8 cellular contexts compared by ENCODE assay signal in genomic region chrX:10015711-10016515, GRCh38. TPM values are rescaled to one million over a fixed set of nuclear protein-coding genes. Genes with fewer than 3 reads are reported as not detected.
DNase-seq lines count a peak whose midpoint lies in the region; ATAC-seq, FAIRE-seq and TF ChIP-seq lines count a peak whose summit lies in the region.

No MANE protein-coding gene starts in this region.

- CTCF ChIA-PET in mammary epithelial cell (lab: Charles Lee; ENCODE audit: low non-redundant PET) = no interaction called here
- CTCF ChIA-PET in HepG2 (lab: Yijun Ruan, JAX; ENCODE audit: low intra/inter-chr PET ratio, low total read pairs) = interaction anchor here (6.6 kb wide), 1 partner anchor 103 kb away, joined by 40 read pairs; no protein-coding TSS in a partner anchor

- no peak for TF ChIP-seq POLR2A in HepG2 (IDR thresholded peaks at IDR 0.05; ENCODE audit: insufficient read depth in 1 of 2, low read depth in 2 of 2, low read length in 2 of 2)

- H3K4me3 ChIP-seq in mammary epithelial cell (replicated peaks in 1 of 3; ENCODE audit: insufficient read depth in 1 of 3, low read depth in 2 of 3, low read length in 3 of 3) (peak overlapping the region; percentile 40 to 54 (median 53)), HepG2 (replicated peaks in 1 of 3; ENCODE audit: insufficient read depth in 1 of 3, low read depth in 2 of 3, low read length in 3 of 3) (peak overlapping the region; percentile 73 to 74 (median 73)), subcutaneous abdominal adipose tissue (ENCODE audit: low read depth in 1 of 5, low read length in 5 of 5) (peak overlapping the region in 4 of 5 donors; percentile 59 to 64 (median 62))

- H2AFZ ChIP-seq in mammary epithelial cell (ENCODE audit: low read depth, low read length) (peak overlapping the region; percentile 24), HepG2 (ENCODE audit: low read length) (no peak overlapping the region)

- H3K4me2 ChIP-seq in mammary epithelial cell (ENCODE audit: insufficient read depth, low read depth, low read length) (peak overlapping the region; percentile 65), HepG2 (ENCODE audit: low read depth, low read length) (peak overlapping the region; percentile 69)

- H3K27ac ChIP-seq in mammary epithelial cell (ENCODE audit: insufficient read depth, low read depth, low read length) (peak overlapping the region; percentile 27), HepG2 (ENCODE audit: extremely low read length, insufficient read depth, low read length) (peak overlapping the region; percentile 60), subcutaneous abdominal adipose tissue (ENCODE audit: low read depth, low read length) (peak overlapping the region; percentile 65)

- no peak for TF ChIP-seq EP300 in HepG2 (IDR thresholded peaks at IDR 0.05; ENCODE audit: low read depth in 2 of 2, low read length in 2 of 2)
- no peak for TF ChIP-seq EP300 in HepG2 (CRISPR knock-in tag; IDR thresholded peaks at IDR 0.05; ENCODE audit: borderline replicate concordance)

- H3K4me1 ChIP-seq in mammary epithelial cell (ENCODE audit: insufficient read depth, low read length) (peaks cover 9% of the 10 kb centered on the region), HepG2 (ENCODE audit: insufficient read depth, low read length) (peaks cover 50% of the 10 kb centered on the region), subcutaneous abdominal adipose tissue (ENCODE audit: control insufficient read depth in 5 of 5, insufficient read depth in 5 of 5, low read length in 5 of 5) (peaks cover 0 to 32% (median 14%) of the 10 kb centered on the region in 5 donors)

- no TSS peak for BruUV-seq in mammary epithelial cell (replicated peaks; lab: Mats Ljungman, UMichigan)
- no TSS peak for BruUV-seq in HepG2 (replicated peaks; lab: Mats Ljungman, UMichigan)

- H4K20me1 ChIP-seq in mammary epithelial cell (ENCODE audit: insufficient read depth, low read length) (no peaks in the 10 kb centered on the region), HepG2 (ENCODE audit: insufficient read depth, low read length) (no peaks in the 10 kb centered on the region)

- POLR2A ChIA-PET in HepG2 (lab: Yijun Ruan, JAX) = no interaction called here

- H3K9ac ChIP-seq in mammary epithelial cell (ENCODE audit: insufficient read depth, low read length) = peak overlapping the region; percentile 46
- H3K9ac ChIP-seq in HepG2 (ENCODE audit: insufficient read depth, low read depth, low read length) = peak overlapping the region; percentile 73
- H3K9ac ChIP-seq in subcutaneous abdominal adipose tissue (ENCODE audit: low read length in 5 of 5) = peak overlapping the region in 3 of 5 donors; percentile 24 to 69 (median 56)

- WGBS in mammary epithelial cell (ENCODE audit: low coverage, missing lambda C conversion rate) = 0% methylated on average over 10 of the region's 88 CpGs
- no CpG with 5 or more reads among the region's 88 CpGs for WGBS in HepG2 (ENCODE audit: low lambda C conversion rate)

- H3K36me3 ChIP-seq in mammary epithelial cell (ENCODE audit: insufficient read depth, low read length) (no peaks in the 10 kb centered on the region), HepG2 (replicated peaks in 1 of 2; ENCODE audit: control insufficient read depth in 1 of 2, insufficient read depth in 2 of 2, low read length in 2 of 2) (no peaks in the 10 kb centered on the region), subcutaneous abdominal adipose tissue (ENCODE audit: control insufficient read depth in 5 of 5, insufficient read depth in 5 of 5, low read length in 5 of 5) (no peaks in the 10 kb centered on the region)

- ATAC-seq in HepG2 = peak; percentile 42

- TF ChIP-seq RAD21 in HepG2 (CRISPR knock-in tag; IDR thresholded peaks at IDR 0.05) = no peak

- H3K79me2 ChIP-seq in mammary epithelial cell (ENCODE audit: insufficient read depth, low read length) (peaks cover 41% of the 10 kb centered on the region), HepG2 (ENCODE audit: insufficient read depth, low read length) (peaks cover 24% of the 10 kb centered on the region)

- H3K9me3 ChIP-seq in mammary epithelial cell (replicated peaks; ENCODE audit: insufficient read depth, low read length) (no peaks in the 10 kb centered on the region), HepG2 (ENCODE audit: low read length) (no peaks in the 10 kb centered on the region), subcutaneous abdominal adipose tissue (ENCODE audit: control insufficient read depth in 5 of 5, low read length in 5 of 5) (no peaks in the 10 kb centered on the region)

- DNase-seq in activated gamma-delta T cell (lab: John Stamatoyannopoulos, UW) (peak; percentile 19), activated gamma-delta T cell treated with Interleukin-2 at 50 U/mL for 16 hours (no peak), M059J (ENCODE audit: low read depth) (peak; percentile 54), mammary epithelial cell (no peak), HepG2 (ENCODE audit: low spot score) (no peak), NCI-H1436 treated with DMSO at 0.1 percent for 48 hours (lab: John Stamatoyannopoulos, UW) (no peak)
- DNase-seq in activated CD8-positive, alpha-beta memory T cell treated with anti-CD3 and anti-CD28 coated beads, Interleukin-2, amount 50 U/mL, for 4 hours = no peak

- in situ Hi-C loops in mammary epithelial cell (cut with MboI; ENCODE audit: low sequenced_read_pairs in 2 of 2) = no loop called here
- in situ Hi-C loops in HepG2 (cut with HindIII; ENCODE audit: extremely low pct_ligation_motif_present, low pct_unique_long_range_greater_than_20kb) = no loop called here

- TF ChIP-seq CTCF in mammary epithelial cell (conservative IDR thresholded peaks at IDR 0.05 in 1 of 2, IDR thresholded peaks at IDR 0.05 in 1 of 2; ENCODE audit: extremely low read depth in 1 of 2, insufficient read depth in 1 of 2, low read depth in 1 of 2, low read length in 2 of 2) = no peak
- peak; percentile 32; the same call in 1 of the 2 replicates for TF ChIP-seq CTCF in HepG2 (CRISPR knock-in tag; IDR thresholded peaks at IDR 0.05)

- H3K27me3 ChIP-seq in mammary epithelial cell (ENCODE audit: insufficient read depth, low read length) (peaks cover 3% of the 10 kb centered on the region), HepG2 (ENCODE audit: control insufficient read depth in 1 of 2, insufficient read depth in 2 of 2, low read length in 2 of 2) (no peaks in the 10 kb centered on the region), subcutaneous abdominal adipose tissue (ENCODE audit: control insufficient read depth in 5 of 5, insufficient read depth in 4 of 5, low read length in 5 of 5) (peaks cover 0 to 9% (median 4%) of the 10 kb centered on the region in 5 donors)

- FAIRE-seq in HepG2 (lab: Jason Lieb, UNC) = no peak

- dilution Hi-C loops in mammary epithelial cell (cut with HindIII; ENCODE audit: low sequenced_read_pairs) = no loop called here

- intact Hi-C loops in mammary epithelial cell (cut with micrococcal nuclease) (loop anchor here (5.0 kb wide), 2 partner anchors 36 to 56 kb away; no protein-coding TSS in a partner anchor), HepG2 (cut with micrococcal nuclease; ENCODE audit: unreplicated experiment) (loop anchor here (5.0 kb wide), 1 partner anchor 101 kb away; no protein-coding TSS in a partner anchor)

TF ChIP-seq in HepG2, 621 proteins besides CTCF, POLR2A, EP300 and RAD21 (continues in another document):
- TF ChIP-seq SAFB2 (CRISPR knock-in tag; IDR thresholded peaks at IDR 0.05; ENCODE audit: borderline replicate concordance, low read depth) (no peak), ZMYM3 (CRISPR knock-in tag; IDR thresholded peaks at IDR 0.05) (no peak), USF2 (IDR thresholded peaks at IDR 0.05; ENCODE audit: low read depth, low read length) (no peak), USF2 (CRISPR knock-in tag; IDR thresholded peaks at IDR 0.05; ENCODE audit: borderline replicate concordance) (no peak), RFXANK (CRISPR knock-in tag; IDR thresholded peaks at IDR 0.05) (no peak)

RNA-seq across cellular contexts. Expression of gene CLDN34, which starts 48.8 kb away (rescaled TPM):
- total RNA-seq in M059J (2014; rRNA removed; shearing (Covaris generic)) = not detected in 2 replicates
- total RNA-seq in mammary epithelial cell (under 1 TPM in 1 of 2 donors, not detected in 1; 0.52 TPM), HepG2 (2016; rRNA removed; fragmentation: Illumina TruSeq; extraction: Trizol) (0.21 TPM in 1 of 2 replicates, not detected in the other)
- polyA plus RNA-seq in mammary epithelial cell (0.09 TPM), HepG2 (2011; rRNA removed) (not detected in 2 replicates)
- polyA minus RNA-seq in mammary epithelial cell = not detected
- not detected in 2 replicates for total RNA-seq in HepG2 (2016; cell fraction: cytosol; rRNA removed; fragmentation: Illumina TruSeq; extraction: Trizol; ENCODE audit: low read depth)
- not detected in 2 replicates for total RNA-seq in HepG2 (2016; cell fraction: insoluble cytoplasmic fraction; rRNA removed; fragmentation: Illumina TruSeq; extraction: Trizol)
- not detected in 2 replicates for total RNA-seq in HepG2 (2016; cell fraction: membrane; rRNA removed; fragmentation: Illumina TruSeq; extraction: Trizol)
- not detected in 2 replicates for total RNA-seq in HepG2 (2016; cell fraction: nucleus; rRNA removed; fragmentation: Illumina TruSeq; extraction: Trizol)
- polyA plus RNA-seq in HepG2 (2011; cell fraction: cytosol; rRNA removed) = not detected in 2 replicates
- polyA plus RNA-seq in HepG2 (2011; cell fraction: nucleus; rRNA removed) = 0.18 and 0.19 TPM in 2 replicates
- not detected in 2 replicates for polyA plus RNA-seq in HepG2 (2012)
- polyA plus RNA-seq in HepG2 (2016; cell fraction: cytosol; fragmentation: Illumina TruSeq; extraction: Trizol; ENCODE audit: low read depth) = not detected in 2 replicates
- polyA plus RNA-seq in HepG2 (2016; cell fraction: insoluble cytoplasmic fraction; fragmentation: Illumina TruSeq; extraction: Trizol; ENCODE audit: low read depth) = not detected in 2 replicates
- not detected in 2 replicates for polyA plus RNA-seq in HepG2 (2016; cell fraction: membrane; fragmentation: Illumina TruSeq; extraction: Trizol; ENCODE audit: low read depth)
- not detected in 2 replicates for polyA plus RNA-seq in HepG2 (2016; cell fraction: nucleus; fragmentation: Illumina TruSeq; extraction: Trizol; ENCODE audit: insufficient read depth, low read depth)
- not detected in 2 replicates for polyA minus RNA-seq in HepG2 (2011; rRNA and poly(A)+ RNA removed; ENCODE audit: low replicate concordance)
- not detected in 2 replicates for polyA minus RNA-seq in HepG2 (2011; cell fraction: cytosol; rRNA and poly(A)+ RNA removed)
- polyA minus RNA-seq in HepG2 (2011; cell fraction: nucleus; rRNA and poly(A)+ RNA removed) = 0.62 and 1.0 TPM in 2 replicates

Comparison
In these comparisons a context has a peak if more than half of its experiments do, and no peak if none do; other contexts are left out.
1. DNase-seq: peak in activated gamma-delta T cell (single experiment) and M059J (single experiment); none in activated gamma-delta T cell treated with Interleukin-2 at 50 U/mL for 16 hours (single experiment), mammary epithelial cell (single experiment), HepG2 (single experiment), NCI-H1436 treated with DMSO at 0.1 percent for 48 hours (single experiment) and activated CD8-positive, alpha-beta memory T cell treated with anti-CD3 and anti-CD28 coated beads, Interleukin-2, amount 50 U/mL, for 4 hours (single experiment).
2. Peak in every context shown above with its lines, with median percentiles within 50 percentile points of each other: H3K27ac ChIP-seq, H3K4me3 ChIP-seq and H3K9ac ChIP-seq.